In the genomic region with DNA sequence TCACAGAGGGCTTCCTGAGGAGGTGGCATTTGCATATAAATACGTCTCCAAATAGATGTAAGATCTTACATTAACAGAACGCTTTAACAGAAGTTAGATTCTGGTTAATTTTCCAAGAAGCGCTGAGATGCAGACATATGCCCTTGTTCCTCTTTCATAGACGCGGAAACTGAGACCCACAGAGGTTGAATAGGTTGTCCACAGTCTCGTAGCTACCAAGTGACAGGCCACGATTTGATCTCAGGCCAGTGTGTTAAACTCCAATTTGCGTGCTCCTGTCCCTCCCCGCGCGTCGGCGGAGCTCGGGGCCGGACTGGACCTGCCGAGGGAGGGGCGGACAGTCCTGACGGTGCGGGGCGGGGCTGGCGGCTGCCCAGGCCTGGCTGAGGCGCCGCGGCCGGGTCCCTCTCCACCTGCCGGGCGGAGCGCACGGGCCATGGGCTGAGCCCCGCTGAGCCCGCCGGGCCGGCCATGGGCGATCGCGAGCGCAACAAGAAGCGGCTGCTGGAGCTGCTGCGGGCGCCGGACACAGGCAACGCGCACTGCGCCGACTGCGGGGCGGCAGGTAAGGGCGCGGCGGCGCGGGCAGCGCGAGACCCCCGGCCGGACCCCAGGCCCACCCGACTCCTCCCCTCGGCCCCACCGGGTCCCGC, we compare ENCODE assay signal across 8 cellular contexts. TPM values are rescaled to one million over a fixed set of nuclear protein-coding genes. Genes with fewer than 3 reads are reported as not detected.
DNase-seq lines count a peak whose midpoint lies in the region; ATAC-seq, FAIRE-seq and TF ChIP-seq lines count a peak whose summit lies in the region.

A gene with protein sequence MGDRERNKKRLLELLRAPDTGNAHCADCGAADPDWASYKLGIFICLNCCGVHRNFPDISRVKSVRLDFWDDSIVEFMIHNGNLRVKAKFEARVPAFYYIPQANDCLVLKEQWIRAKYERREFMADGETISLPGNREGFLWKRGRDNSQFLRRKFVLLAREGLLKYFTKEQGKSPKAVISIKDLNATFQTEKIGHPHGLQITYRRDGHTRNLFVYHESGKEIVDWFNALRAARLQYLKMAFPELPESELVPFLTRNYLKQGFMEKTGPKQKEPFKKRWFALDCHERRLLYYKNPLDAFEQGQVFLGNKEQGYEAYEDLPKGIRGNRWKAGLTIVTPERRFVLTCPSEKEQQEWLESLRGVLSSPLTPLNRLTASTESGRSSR (plus strand): TSS at position 402 of the 653 bp plus-strand sequence. CDS start 70 bp downstream, at position 472.

- H3K4me3 ChIP-seq in A549 (peak within 1 kb of the TSS; percentile 62), RWPE2 (ENCODE audit: severe bottlenecking) (peak within 1 kb of the TSS; percentile 27), mesodermal cell (ENCODE audit: extremely low read depth, insufficient read depth, low read length, poor library complexity, severe bottlenecking) (peak within 1 kb of the TSS; percentile 23), transverse colon (peak within 1 kb of the TSS; percentile 21 to 64 (median 48))

- TF ChIP-seq POLR2A in A549 (IDR thresholded peaks at IDR 0.05; ENCODE audit: low read length) (0 out of 2 replicates have a peak, but pooled peaks have one; percentile 35), transverse colon (IDR thresholded peaks at IDR 0.05) (peak; percentile 8)

- peak; percentile 51 to 60 for DNase-seq in A549 (ENCODE audit: low read depth in 1 of 2, low spot score in 1 of 2)
- no peak for DNase-seq in RWPE2 (ENCODE audit: low spot score)
- DNase-seq in endothelial cell (ENCODE audit: low spot score) = peak; percentile 29
- peak; percentile 77 for DNase-seq in transverse colon
- no peak for DNase-seq in NCI-H1930 (lab: John Stamatoyannopoulos, UW)
- DNase-seq in NCI-H1105 treated with DMSO at 0.1 percent for 48 hours (lab: John Stamatoyannopoulos, UW) = no peak

- H3K27ac Mint-ChIP-seq in endothelial cell (ENCODE audit: unreplicated experiment) = no peak within 1 kb of the TSS

- H3K9me3 Mint-ChIP-seq in endothelial cell (ENCODE audit: unreplicated experiment) = no peaks in the 10 kb centered on the region

- in situ Hi-C loops in transverse colon (cut with MboI; ENCODE audit: low pct_ligation_motif_present in 1 of 4, low pct_unique_long_range_greater_than_20kb in 1 of 4, low sequenced_read_pairs in 3 of 4) = loop anchor here in 1 of 4 donors (25.0 kb wide), 1 partner anchor 291 kb away; no protein-coding TSS in a partner anchor

- no peak for TF ChIP-seq CTCF in A549 (IDR thresholded peaks at IDR 0.05)
- TF ChIP-seq CTCF in RWPE2 (IDR thresholded peaks at IDR 0.05; ENCODE audit: poor library complexity, severe bottlenecking) = no peak
- TF ChIP-seq CTCF in endothelial cell (IDR thresholded peaks at IDR 0.05; ENCODE audit: unreplicated experiment) = no peak
- no peak for TF ChIP-seq CTCF in transverse colon (IDR thresholded peaks at IDR 0.05)

- intact Hi-C loops in transverse colon (cut with DNase I; ENCODE audit: low total_unique reads) = loop anchor here (10.0 kb wide), 1 partner anchor 1743 kb away; no protein-coding TSS in a partner anchor

- H3K36me3 ChIP-seq in RWPE2 (ENCODE audit: low read depth) (no peaks in the 10 kb centered on the region), mesodermal cell (ENCODE audit: control insufficient read depth, insufficient read depth, low read length) (no peaks in the 10 kb centered on the region), transverse colon (no peaks in the 10 kb centered on the region)

- peak within 1 kb of the TSS; percentile 93 for H3K4me2 ChIP-seq in A549

- CTCF ChIA-PET in A549 (lab: Yijun Ruan, JAX) = interaction anchor here (0.7 kb wide), 2 partner anchors 55 to 306 kb away, joined by 3 read pairs; no protein-coding TSS in a partner anchor

- H3K27ac ChIP-seq in A549 (peak within 1 kb of the TSS; percentile 67 to 85), RWPE2 (ENCODE audit: poor library complexity, severe bottlenecking) (no peak within 1 kb of the TSS), mesodermal cell (ENCODE audit: low read depth, low read length, severe bottlenecking) (no peak within 1 kb of the TSS), transverse colon (peak within 1 kb of the TSS; percentile 33 to 60 (median 40))

- H3K4me1 Mint-ChIP-seq in endothelial cell (ENCODE audit: unreplicated experiment) = peaks cover 12% of the 10 kb centered on the region

- H3K27me3 Mint-ChIP-seq in endothelial cell (ENCODE audit: unreplicated experiment) = peaks cover 15% of the 10 kb centered on the region

- POLR2A ChIA-PET in A549 (lab: Yijun Ruan, JAX) = interaction anchor here (0.6 kb wide), 1 partner anchor 12 kb away, joined by 3 read pairs; no protein-coding TSS in a partner anchor

- H3K27me3 ChIP-seq in RWPE2 (ENCODE audit: insufficient read depth, poor library complexity, severe bottlenecking) (peaks cover 35% of the 10 kb centered on the region), transverse colon (peaks cover 61% of the 10 kb centered on the region)

- peak within 1 kb of the TSS; percentile 89 for H3K4me3 Mint-ChIP-seq in endothelial cell (ENCODE audit: unreplicated experiment)

- H3K4me1 ChIP-seq in A549 (0 out of 3 replicates have a peak, but pooled peaks cover 5% of the 10 kb centered on the region), RWPE2 (ENCODE audit: insufficient read depth, poor library complexity, severe bottlenecking) (no peaks in the 10 kb centered on the region), mesodermal cell (ENCODE audit: control insufficient read depth, insufficient read depth, low read length, poor library complexity, severe bottlenecking) (peaks cover 3% of the 10 kb centered on the region), transverse colon (peaks cover 0 to 17% (median 13%) of the 10 kb centered on the region in 4 donors)

- no peak for TF ChIP-seq EP300 in A549 (IDR thresholded peaks at IDR 0.05)
- TF ChIP-seq EP300 in transverse colon (IDR thresholded peaks at IDR 0.05; ENCODE audit: low read depth) = no peak

- ATAC-seq in A549 (peak; percentile 87 to 89), GM18498 (IDR thresholded peaks at IDR 0.05; ENCODE audit: unreplicated experiment) (peak; percentile 54), RWPE2 (ENCODE audit: low read depth) (peak; percentile 82)

- H3K36me3 Mint-ChIP-seq in endothelial cell (ENCODE audit: low read depth, unreplicated experiment) = peaks cover 7% of the 10 kb centered on the region

- H3K9me3 ChIP-seq in A549 = no peaks in the 10 kb centered on the region
- no peaks in the 10 kb centered on the region for H3K9me3 ChIP-seq in RWPE2 (ENCODE audit: severe bottlenecking)
- H3K9me3 ChIP-seq in mesodermal cell (ENCODE audit: control insufficient read depth, low read length) = no peaks in the 10 kb centered on the region
- no peaks in the 10 kb centered on the region for H3K9me3 ChIP-seq in transverse colon

- FAIRE-seq in A549 (lab: Jason Lieb, UNC) = no peak

- TF ChIP-seq RAD21 in A549 (conservative IDR thresholded peaks at IDR 0.05 in 1 of 2, IDR thresholded peaks at IDR 0.05 in 1 of 2) = no peak

- WGBS in A549 (ENCODE audit: missing lambda C conversion rate) = 19% methylated on average over 21 of the region's 60 CpGs
- 3 to 5% methylated on average over 29 to 38 of the region's 60 CpGs for WGBS in mesodermal cell (ENCODE audit: insufficient coverage in 2 of 2), 2 experiments
- 0 to 3% methylated on average over 2 to 40 of the region's 60 CpGs for WGBS in transverse colon (ENCODE audit: low coverage in 1 of 2), 2 donors

TF ChIP-seq in A549, 52 proteins besides CTCF, POLR2A, EP300 and RAD21:
- TF ChIP-seq HEYL (CRISPR knock-in tag; IDR thresholded peaks at IDR 0.05) = no peak
- TF ChIP-seq, protein P1, sequence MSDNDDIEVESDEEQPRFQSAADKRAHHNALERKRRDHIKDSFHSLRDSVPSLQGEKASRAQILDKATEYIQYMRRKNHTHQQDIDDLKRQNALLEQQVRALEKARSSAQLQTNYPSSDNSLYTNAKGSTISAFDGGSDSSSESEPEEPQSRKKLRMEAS (IDR thresholded peaks at IDR 0.05) = 0 out of 2 replicates have a peak, but pooled peaks have one; percentile 16
- TF ChIP-seq SMC3 (IDR thresholded peaks at IDR 0.05) = peak; percentile 13; the same call in 1 of the 3 replicates
- TF ChIP-seq ZFP36 (IDR thresholded peaks at IDR 0.05; ENCODE audit: borderline replicate concordance, partially characterized antibody) = peak; percentile 67
- TF ChIP-seq BHLHE40 (IDR thresholded peaks at IDR 0.05; ENCODE audit: low read depth, low read length) = no peak
- no peak for TF ChIP-seq CHD2 (IDR thresholded peaks at IDR 0.05; ENCODE audit: low read length, partially characterized antibody)
- TF ChIP-seq HOXB5 (CRISPR knock-in tag; IDR thresholded peaks at IDR 0.05) = no peak
- peak; percentile 79; the same call in 1 of the 2 replicates for TF ChIP-seq PHF8 (IDR thresholded peaks at IDR 0.05; ENCODE audit: borderline replicate concordance, low read depth)

RNA-seq across cellular contexts. Expression of the gene that starts here (rescaled TPM):
- polyA plus RNA-seq in A549 (2011; rRNA removed) = 4.5 and 5.0 TPM in 2 replicates
- polyA plus RNA-seq in A549 (2012; cell fraction: cytosol; rRNA removed) = 3.4 and 4.1 TPM in 2 replicates
- 3.2 TPM in 2 replicates for polyA plus RNA-seq in A549 (2012; cell fraction: nucleus; rRNA removed)
- 3.3 to 3.9 TPM (median 3.7 TPM) in 3 replicates for polyA plus RNA-seq in A549 (2017; fragmentation: RNase III; extraction: RNeasy Plus Mini Kit Qiagen cat#74134 plus additional on column Dnase treatment)
- 5.4 and 5.9 TPM in 2 replicates for polyA minus RNA-seq in A549 (2011; rRNA and poly(A)+ RNA removed)
- total RNA-seq in endothelial cell (ENCODE audit: unreplicated experiment) = 0.95 TPM
- polyA plus RNA-seq in mesodermal cell (2013, experiment 1 of 2) = 1.2 TPM
- 0.61 TPM for polyA plus RNA-seq in mesodermal cell (2013, experiment 2 of 2)
- 10 to 100 TPM in 2 of 4 donors, 1 to 10 TPM in 1, not detected in 1; 8.6 to 12.3 (median 11.9) TPM for total RNA-seq in transverse colon

Comparison
In these comparisons a context has a peak if more than half of its experiments do, and no peak if none do; other contexts are left out.
1. Peak in DNase-seq in endothelial cell; RNA of the gene not detected or under 1 TPM.
2. DNase-seq: peak in A549 (2 of 2) and transverse colon (single experiment); none in RWPE2 (single experiment), NCI-H1930 (0 of 2) and NCI-H1105 treated with DMSO at 0.1 percent for 48 hours (single experiment).
3. H3K27ac ChIP-seq: peak in A549 (2 of 2) and transverse colon (4 of 4); none in RWPE2 (single experiment) and mesodermal cell (single experiment).
4. Peak in every context shown above with its lines, with median percentiles within 50 percentile points of each other: ATAC-seq and H3K4me3 ChIP-seq.